In genomic region chr22:20889025-20889704, GRCh38 we compare ENCODE assay signal across 16 cellular contexts. TPM values are rescaled to one million over a fixed set of nuclear protein-coding genes. Genes with fewer than 3 reads are reported as not detected.
A peak's percentile ranks its signal among the peaks of the same experiment; 100 is the strongest.
DNase-seq lines count a peak whose midpoint lies in the region; ATAC-seq, FAIRE-seq and TF ChIP-seq lines count a peak whose summit lies in the region.
"Had no signal": no experiment of that assay in that cellular context is flagged by ENCODE, and none has a peak within 500 bp of the region (broad histone marks: within the 10 kb centered on the region; RNA-seq: fewer than 3 reads in every experiment).

No MANE protein-coding gene starts in this region.

- no peak overlapping the region for H3K9ac ChIP-seq in mammary epithelial cell (ENCODE audit: insufficient read depth, low read length)
- H3K9ac ChIP-seq: KMS-11 had no signal

- H3K9me3 Mint-ChIP-seq in Calu3 (ENCODE audit: low read depth, unreplicated experiment): no peaks in the 10 kb centered on the region
- H3K9me3 Mint-ChIP-seq: CD14-positive monocyte; CD8-positive, alpha-beta memory T cell; H9; IgD-negative memory B cell had no signal

- no peak overlapping the region for H3K27ac ChIP-seq in A549
- no peak overlapping the region for H3K27ac ChIP-seq in mammary epithelial cell (ENCODE audit: insufficient read depth, low read depth, low read length)
- H3K27ac ChIP-seq in right lobe of liver: peak overlapping the region in 2 of 3 donors; percentile 39 to 40
- H3K27ac ChIP-seq: HL-60, KMS-11 had no signal

- H3K36me3 ChIP-seq in mammary epithelial cell (ENCODE audit: insufficient read depth, low read length) (peaks cover 2% of the 10 kb centered on the region), right lobe of liver (peaks cover 0 to 16% (median 3%) of the 10 kb centered on the region in 4 donors)

- no peak for TF ChIP-seq CTCF in A549 (IDR thresholded peaks at IDR 0.05)
- no peak for TF ChIP-seq CTCF in Calu3 (IDR thresholded peaks at IDR 0.05; ENCODE audit: unreplicated experiment)
- no peak for TF ChIP-seq CTCF in mammary epithelial cell (conservative IDR thresholded peaks at IDR 0.05 in 1 of 2, IDR thresholded peaks at IDR 0.05 in 1 of 2; ENCODE audit: extremely low read depth in 1 of 2, insufficient read depth in 1 of 2, low read depth in 1 of 2, low read length in 2 of 2)
- no peak for TF ChIP-seq CTCF in right lobe of liver (IDR thresholded peaks at IDR 0.05)

- BruUV-seq in Calu3 (replicated peaks; lab: Mats Ljungman, UMichigan): TSS peak; percentile 31
- TSS peak; percentile 28 for BruUV-seq in mammary epithelial cell (replicated peaks; lab: Mats Ljungman, UMichigan)

- TF ChIP-seq EP300 in A549 (IDR thresholded peaks at IDR 0.05): no peak

- no peaks in the 10 kb centered on the region for H3K79me2 ChIP-seq in mammary epithelial cell (ENCODE audit: insufficient read depth, low read length)

- ATAC-seq in A549 (no peak), right lobe of liver (peak; percentile 56 to 69 (median 58)), GM18502 (IDR thresholded peaks at IDR 0.05; ENCODE audit: poor library complexity, unreplicated experiment) (no peak), GM18867 (IDR thresholded peaks at IDR 0.05; ENCODE audit: unreplicated experiment) (no peak)

- intact Hi-C loops in Calu3 (cut with micrococcal nuclease; ENCODE audit: unreplicated experiment) (no loop called here), mammary epithelial cell (cut with micrococcal nuclease) (no loop called here), right lobe of liver (cut with DNase I) (loop anchor here in 1 of 2 donors (10.0 kb wide), 1 partner anchor 94 kb away; no protein-coding TSS in a partner anchor)

- H3K4me1 ChIP-seq in A549 (peaks cover 6% of the 10 kb centered on the region), mammary epithelial cell (ENCODE audit: insufficient read depth, low read length) (peaks cover 12% of the 10 kb centered on the region), right lobe of liver (peaks cover 0 to 43% (median 22%) of the 10 kb centered on the region in 4 donors)

- TF ChIP-seq POLR2A in A549 (IDR thresholded peaks at IDR 0.05; ENCODE audit: low read length) (no peak), right lobe of liver (IDR thresholded peaks at IDR 0.05) (no peak)

- H3K27ac Mint-ChIP-seq in Calu3 (ENCODE audit: unreplicated experiment): no peak overlapping the region
- H3K27ac Mint-ChIP-seq: IgD-negative memory B cell had no signal

- peaks cover 12% of the 10 kb centered on the region for H3K4me1 Mint-ChIP-seq in Calu3 (ENCODE audit: low read depth, unreplicated experiment)
- H3K4me1 Mint-ChIP-seq: CD8-positive, alpha-beta memory T cell; IgD-negative memory B cell had no signal

- no peaks in the 10 kb centered on the region for H4K20me1 ChIP-seq in mammary epithelial cell (ENCODE audit: insufficient read depth, low read length)

- POLR2A ChIA-PET in A549 (lab: Yijun Ruan, JAX): no interaction called here

- TF ChIP-seq RAD21 in A549 (conservative IDR thresholded peaks at IDR 0.05 in 1 of 2, IDR thresholded peaks at IDR 0.05 in 1 of 2): no peak

- DNase-seq in A549 (ENCODE audit: low read depth in 1 of 2, low spot score in 1 of 2) (no peak), Calu3 (no peak), mammary epithelial cell (no peak), right lobe of liver (peak; percentile 45 to 83 (median 64)), NCI-H510A (lab: John Stamatoyannopoulos, UW) (no peak)
- DNase-seq: Caco-2; CD8-positive, alpha-beta memory T cell; GOT3; H9 had no signal

- H2AFZ ChIP-seq in mammary epithelial cell (ENCODE audit: low read depth, low read length): no peak overlapping the region

- no peaks in the 10 kb centered on the region for H3K9me3 ChIP-seq in A549
- no peaks in the 10 kb centered on the region for H3K9me3 ChIP-seq in mammary epithelial cell (replicated peaks; ENCODE audit: insufficient read depth, low read length)
- H3K9me3 ChIP-seq in right lobe of liver: no peaks in the 10 kb centered on the region
- H3K9me3 ChIP-seq: Caco-2 had no signal

- no peak overlapping the region for H3K4me3 ChIP-seq in A549
- no peak overlapping the region for H3K4me3 ChIP-seq in mammary epithelial cell (replicated peaks in 1 of 3; ENCODE audit: insufficient read depth in 1 of 3, low read depth in 2 of 3, low read length in 3 of 3)
- H3K4me3 ChIP-seq in right lobe of liver: no peak overlapping the region

- no peaks in the 10 kb centered on the region for H3K27me3 ChIP-seq in mammary epithelial cell (ENCODE audit: insufficient read depth, low read length)
- H3K27me3 ChIP-seq in right lobe of liver: no peaks in the 10 kb centered on the region

- 88% methylated on average over 6 of the region's 6 CpGs for WGBS in A549 (ENCODE audit: missing lambda C conversion rate)
- 93% methylated on average over 6 of the region's 6 CpGs for WGBS in mammary epithelial cell (ENCODE audit: low coverage, missing lambda C conversion rate)
- WGBS in right lobe of liver (ENCODE audit: insufficient coverage, low coverage, low lambda C conversion rate, missing lambda C conversion rate): 54% methylated on average over 6 of the region's 6 CpGs

- H3K4me2 ChIP-seq in A549 (no peak overlapping the region), mammary epithelial cell (ENCODE audit: insufficient read depth, low read depth, low read length) (no peak overlapping the region)
- H3K4me2 ChIP-seq: KMS-11 had no signal

- no peak for FAIRE-seq in A549 (lab: Jason Lieb, UNC)
- FAIRE-seq: A204.1 had no signal

- no peak overlapping the region for H3K4me3 Mint-ChIP-seq in Calu3 (ENCODE audit: low read depth, unreplicated experiment)
- H3K4me3 Mint-ChIP-seq: CD14-positive monocyte; CD8-positive, alpha-beta memory T cell; H9; IgD-negative memory B cell had no signal

- dilution Hi-C loops in mammary epithelial cell (cut with HindIII; ENCODE audit: low sequenced_read_pairs): loop anchor here (5.0 kb wide), 2 partner anchors 37 to 98 kb away; no protein-coding TSS in a partner anchor

- CTCF ChIA-PET in A549 (lab: Yijun Ruan, JAX): interaction anchor here (1.1 to 1.4 kb wide), 2 partner anchors 83 to 99 kb away, joined by 3 read pairs; no protein-coding TSS in a partner anchor
- CTCF ChIA-PET in Calu3 (lab: Charles Lee): interaction anchor here (0.6 kb wide), 1 partner anchor 150 kb away, joined by 3 read pairs; no protein-coding TSS in a partner anchor
- CTCF ChIA-PET in mammary epithelial cell (lab: Charles Lee; ENCODE audit: low non-redundant PET): no interaction called here

- peaks cover 13% of the 10 kb centered on the region for H3K36me3 Mint-ChIP-seq in Calu3 (ENCODE audit: insufficient read depth, unreplicated experiment)

- in situ Hi-C loops in mammary epithelial cell (cut with MboI; ENCODE audit: low sequenced_read_pairs in 2 of 2): no loop called here

- no peaks in the 10 kb centered on the region for H3K27me3 Mint-ChIP-seq in Calu3 (ENCODE audit: unreplicated experiment)
- H3K27me3 Mint-ChIP-seq: CD8-positive, alpha-beta memory T cell; IgD-negative memory B cell had no signal

TF ChIP-seq in A549, 52 proteins besides CTCF, POLR2A, EP300 and RAD21:
- TF ChIP-seq EHMT2 (IDR thresholded peaks at IDR 0.05; ENCODE audit: low read depth) (no peak), MAFK (IDR thresholded peaks at IDR 0.05; ENCODE audit: partially characterized antibody) (peak; percentile 34), KDM5A (IDR thresholded peaks at IDR 0.05) (no peak)

RNA-seq across cellular contexts. Expression of gene CRKL, which starts 28.0 kb away (rescaled TPM):
- 21.4 and 28.9 TPM in 2 replicates for polyA plus RNA-seq in A549 (2011; rRNA removed)
- polyA plus RNA-seq in A549 (2012; cell fraction: cytosol; rRNA removed): 9.2 and 12.1 TPM in 2 replicates
- 7.3 and 11.1 TPM in 2 replicates for polyA plus RNA-seq in A549 (2012; cell fraction: nucleus; rRNA removed)
- 20.6 to 22.8 TPM (median 22.2 TPM) in 3 replicates for polyA plus RNA-seq in A549 (2017; fragmentation: RNase III; extraction: RNeasy Plus Mini Kit Qiagen cat#74134 plus additional on column Dnase treatment)
- polyA minus RNA-seq in A549 (2011; rRNA and poly(A)+ RNA removed): 30.9 and 33.1 TPM in 2 replicates
- 68.0 and 69.9 TPM in 2 replicates for total RNA-seq in Calu3 (2022)
- 10 to 100 TPM; 75.0 to 80.3 TPM for total RNA-seq in mammary epithelial cell
- 32.0 TPM for polyA plus RNA-seq in mammary epithelial cell
- polyA minus RNA-seq in mammary epithelial cell: 72.0 TPM
- 10 to 100 TPM; 27.5 to 53.1 (median 35.2) TPM for total RNA-seq in right lobe of liver

RNA-seq across cellular contexts. Expression of gene SNAP29, which starts 30.4 kb away (rescaled TPM):
- polyA plus RNA-seq in A549 (2011; rRNA removed): 20.1 and 23.4 TPM in 2 replicates
- 13.3 and 14.1 TPM in 2 replicates for polyA plus RNA-seq in A549 (2012; cell fraction: cytosol; rRNA removed)
- 5.8 and 6.9 TPM in 2 replicates for polyA plus RNA-seq in A549 (2012; cell fraction: nucleus; rRNA removed)
- 13.4 to 14.2 TPM (median 13.8 TPM) in 3 replicates for polyA plus RNA-seq in A549 (2017; fragmentation: RNase III; extraction: RNeasy Plus Mini Kit Qiagen cat#74134 plus additional on column Dnase treatment)
- 8.9 and 9.6 TPM in 2 replicates for polyA minus RNA-seq in A549 (2011; rRNA and poly(A)+ RNA removed)
- total RNA-seq in Calu3 (2022): 28.8 and 35.9 TPM in 2 replicates
- 10 to 100 TPM; 11.8 to 25.4 TPM for total RNA-seq in mammary epithelial cell
- 24.4 TPM for polyA plus RNA-seq in mammary epithelial cell
- polyA minus RNA-seq in mammary epithelial cell: 51.8 TPM
- total RNA-seq in right lobe of liver: 10 to 100 TPM; 17.6 to 27.0 (median 22.4) TPM

RNA-seq across cellular contexts. Expression of gene PI4KA, which starts 30.6 kb away (rescaled TPM):
- polyA plus RNA-seq in A549 (2011; rRNA removed) (14.4 and 22.6 TPM in 2 replicates), A549 (2017; fragmentation: RNase III; extraction: RNeasy Plus Mini Kit Qiagen cat#74134 plus additional on column Dnase treatment) (20.6 to 21.9 TPM (median 21.3 TPM) in 3 replicates), mammary epithelial cell (17.1 TPM)
- polyA plus RNA-seq in A549 (2012; cell fraction: cytosol; rRNA removed): 23.9 and 27.8 TPM in 2 replicates
- 69.3 and 79.0 TPM in 2 replicates for polyA plus RNA-seq in A549 (2012; cell fraction: nucleus; rRNA removed)
- polyA minus RNA-seq in A549 (2011; rRNA and poly(A)+ RNA removed): 33.6 and 40.8 TPM in 2 replicates
- total RNA-seq in Calu3 (2022) (69.2 and 77.9 TPM in 2 replicates), mammary epithelial cell (10 to 100 TPM; 34.3 to 50.3 TPM), right lobe of liver (10 to 100 TPM; 35.3 to 55.4 (median 47.7) TPM)
- polyA minus RNA-seq in mammary epithelial cell: 141 TPM

Comparison
In these comparisons a context has a peak if more than half of its experiments do, and no peak if none do; other contexts are left out.
1. ATAC-seq: peak in right lobe of liver (4 of 4); none in A549 (0 of 2), GM18502 (single experiment) and GM18867 (single experiment).
2. DNase-seq: peak in right lobe of liver (3 of 3); none in A549 (0 of 2), Calu3 (single experiment), mammary epithelial cell (single experiment) and NCI-H510A (single experiment).
3. H3K27ac ChIP-seq: peak in right lobe of liver (2 of 3); none in A549 (0 of 2) and mammary epithelial cell (single experiment).